Comparison of ENCODE assay signal across 26 cellular contexts in genomic region chr3:149453140-149453805, GRCh38. TPM values are rescaled to one million over a fixed set of nuclear protein-coding genes. Genes with fewer than 3 reads are reported as not detected.
"Had no signal": no experiment of that assay in that cellular context is flagged by ENCODE, and none has a peak within 500 bp of the region (broad histone marks: within the 10 kb centered on the region; RNA-seq: fewer than 3 reads in every experiment).

No MANE protein-coding gene starts in this region.

- H3K4me3 Mint-ChIP-seq: activated B cell treated with CpG ODN at 0.5 μM for 24 hours; activated CD4-positive, alpha-beta memory T cell treated with anti-CD3 and anti-CD28 coated beads for 36 hours; activated CD4-positive, alpha-beta T cell treated with anti-CD3 and anti-CD28 coated beads, Interleukin-2, amount 10 ng/mL, durations not matched to agents 7 days and 5 days; activated naive CD4-positive, alpha-beta T cell treated with anti-CD3 and anti-CD28 coated beads for 36 hours; activated naive CD8-positive, alpha-beta T cell; activated T-helper 17 cell treated with anti-CD3 and anti-CD28 coated beads, Interleukin-2, amount 50 U/mL, for 72 hours; T-cell had no signal

- H3K27ac ChIP-seq: brain microvascular endothelial cell, SK-N-MC had no signal

- DNase-seq: activated B cell treated with CpG ODN at 0.5 μM for 24 hours; activated CD4-positive, alpha-beta memory T cell treated with anti-CD3 and anti-CD28 coated beads for 36 hours; activated CD4-positive, alpha-beta T cell treated with anti-CD3 and anti-CD28 coated beads, Interleukin-2, amount 10 ng/mL, durations not matched to agents 7 days and 5 days; activated gamma-delta T cell; activated naive CD4-positive, alpha-beta T cell treated with anti-CD3 and anti-CD28 coated beads for 36 hours; activated T-cell treated with anti-CD3 and anti-CD28 coated beads for 4 hours; activated T-cell treated with anti-CD3 and anti-CD28 coated beads, Interleukin-2, amount 50 U/mL, for 48 hours; brain microvascular endothelial cell; Karpas-422; NCI-H1092 treated with DMSO at 0.1 percent for 48 hours; NCI-H1417 treated with DMSO at 0.1 percent for 48 hours; NCI-H1694; NCI-H2029; NCI-H345; NCI-H510A; PC-3; SHP77 treated with DMSO at 0.1 percent for 48 hours; T-cell; T-helper 2 cell; T1000 had no signal

- H3K27me3 ChIP-seq: brain microvascular endothelial cell had no signal

- H3K27ac Mint-ChIP-seq: activated B cell treated with CpG ODN at 0.5 μM for 24 hours; activated CD4-positive, alpha-beta memory T cell treated with anti-CD3 and anti-CD28 coated beads for 36 hours; activated CD4-positive, alpha-beta T cell treated with anti-CD3 and anti-CD28 coated beads, Interleukin-2, amount 10 ng/mL, durations not matched to agents 7 days and 5 days; activated naive CD4-positive, alpha-beta T cell treated with anti-CD3 and anti-CD28 coated beads for 36 hours; activated naive CD8-positive, alpha-beta T cell; activated T-helper 17 cell treated with anti-CD3 and anti-CD28 coated beads, Interleukin-2, amount 50 U/mL, for 72 hours; T-cell had no signal

- H3K36me3 Mint-ChIP-seq: activated CD4-positive, alpha-beta memory T cell treated with anti-CD3 and anti-CD28 coated beads for 36 hours; activated naive CD8-positive, alpha-beta T cell; T-cell had no signal

- ATAC-seq: activated T-helper 17 cell treated with anti-CD3 and anti-CD28 coated beads, Interleukin-2, amount 50 U/mL, for 72 hours; K562; PC-3; T-cell had no signal

- H3K4me3 ChIP-seq: K562, SK-N-MC had no signal

- H3K4me1 Mint-ChIP-seq: activated CD4-positive, alpha-beta T cell treated with anti-CD3 and anti-CD28 coated beads, Interleukin-2, amount 10 ng/mL, durations not matched to agents 7 days and 5 days; activated T-helper 17 cell treated with anti-CD3 and anti-CD28 coated beads, Interleukin-2, amount 50 U/mL, for 72 hours; T-cell had no signal

- H3K36me3 ChIP-seq: brain microvascular endothelial cell had no signal

RNA-seq across cellular contexts. Expression of gene TM4SF4, which starts 21.2 kb away (rescaled TPM):
- total RNA-seq: activated B cell treated with CpG ODN at 0.5 μM for 24 hours; activated CD4-positive, alpha-beta memory T cell treated with anti-CD3 and anti-CD28 coated beads for 36 hours; activated CD4-positive, alpha-beta T cell treated with anti-CD3 and anti-CD28 coated beads, Interleukin-2, amount 10 ng/mL, durations not matched to agents 7 days and 5 days; activated CD8-positive, alpha-beta memory T cell treated with anti-CD3 and anti-CD28 coated beads for 36 hours; activated naive CD4-positive, alpha-beta T cell treated with anti-CD3 and anti-CD28 coated beads for 36 hours; activated T-helper 17 cell treated with anti-CD3 and anti-CD28 coated beads, Interleukin-2, amount 50 U/mL, for 72 hours; cardiac septum had no signal
- polyA plus RNA-seq: K562 had no signal
